30 cellular contexts compared by ENCODE assay signal in genomic region chr6:157481865-157482249, GRCh38.
"Had no signal": no experiment of that assay in that cellular context is flagged by ENCODE, and none has a peak within 500 bp of the region (broad histone marks: within the 10 kb centered on the region; RNA-seq: fewer than 3 reads in every experiment).

No MANE protein-coding gene starts in this region.

- H3K9me3 ChIP-seq: ascending aorta, breast epithelium, colonic mucosa, esophagus squamous epithelium, gastrocnemius medialis had no signal

- H3K27ac ChIP-seq: ascending aorta, breast epithelium, cardiac muscle cell, colonic mucosa, epithelial cell of prostate, esophagus squamous epithelium, foreskin keratinocyte, gastrocnemius medialis, WERI-Rb-1 had no signal

- H3K27me3 ChIP-seq: ascending aorta, breast epithelium, cardiac muscle cell, colonic mucosa, foreskin keratinocyte, gastrocnemius medialis had no signal

- H3K9me3 Mint-ChIP-seq: activated naive CD4-positive, alpha-beta T cell treated with anti-CD3 and anti-CD28 coated beads for 36 hours; activated naive CD4-positive, alpha-beta T cell treated with anti-CD3 and anti-CD28 coated beads, Interleukin-2, amount 50 U/mL, for 24 hours; activated naive CD8-positive, alpha-beta T cell treated with anti-CD3 and anti-CD28 coated beads for 36 hours; activated naive CD8-positive, alpha-beta T cell treated with anti-CD3 and anti-CD28 coated beads, Interleukin-2, amount 50 U/mL, for 24 hours; activated T-cell treated with anti-CD3 and anti-CD28 coated beads, Interleukin-2, amount 50 U/mL, for 4 hours; activated T-helper 2 cell treated with anti-CD3 and anti-CD28 coated beads, Interferon-gamma antibody, Interleukin-2, Interleukin-4, amounts not matched to agents 10 μg/mL and 5 μg/mL and 100 μg/mL, durations not matched to agents 14 hours and 24 hours and 36 hours; T-cell had no signal

- ATAC-seq: activated CD4-positive, CD25-positive, alpha-beta regulatory T cell treated with anti-CD3 and anti-CD28 coated beads, Interleukin-2, amount 50 U/mL, for 24 hours; activated CD8-positive, alpha-beta T cell treated with anti-CD3 and anti-CD28 coated beads for 36 hours; activated naive CD8-positive, alpha-beta T cell treated with anti-CD3 and anti-CD28 coated beads, Interleukin-2, amount 50 U/mL, for 24 hours; activated T-cell treated with anti-CD3 and anti-CD28 coated beads, Interleukin-2, amount 50 U/mL, for 4 hours; foreskin keratinocyte; gastrocnemius medialis; T-cell had no signal

- H3K36me3 ChIP-seq: ascending aorta, breast epithelium, cardiac muscle cell, colonic mucosa, esophagus squamous epithelium, gastrocnemius medialis, WERI-Rb-1 had no signal

- H3K4me3 ChIP-seq: ascending aorta, breast epithelium, cardiac muscle cell, colonic mucosa, esophagus squamous epithelium, gastrocnemius medialis had no signal

- H3K4me1 ChIP-seq: ascending aorta, breast epithelium, colonic mucosa, foreskin keratinocyte, gastrocnemius medialis had no signal

- H3K4me3 Mint-ChIP-seq: activated B cell treated with CpG ODN at 0.5 μM for 24 hours; activated CD8-positive, alpha-beta T cell treated with anti-CD3 and anti-CD28 coated beads for 36 hours; activated naive CD4-positive, alpha-beta T cell treated with anti-CD3 and anti-CD28 coated beads for 36 hours; activated naive CD4-positive, alpha-beta T cell treated with anti-CD3 and anti-CD28 coated beads, Interleukin-2, amount 50 U/mL, for 24 hours; activated naive CD8-positive, alpha-beta T cell treated with anti-CD3 and anti-CD28 coated beads for 36 hours; activated naive CD8-positive, alpha-beta T cell treated with anti-CD3 and anti-CD28 coated beads, Interleukin-2, amount 50 U/mL, for 24 hours; activated T-cell treated with anti-CD3 and anti-CD28 coated beads, Interleukin-2, amount 50 U/mL, for 4 hours; brain; T-cell; T-helper 1 cell treated with Interleukin-12 subunit alpha and Interleukin-12 subunit beta and Interleukin-4 antibody, amounts not matched to agents 30 μg/mL and 1 μg/mL, for 36 hours had no signal

- H3K27ac Mint-ChIP-seq: activated B cell treated with CpG ODN at 0.5 μM for 24 hours; activated CD8-positive, alpha-beta T cell treated with anti-CD3 and anti-CD28 coated beads for 36 hours; activated naive CD4-positive, alpha-beta T cell treated with anti-CD3 and anti-CD28 coated beads for 36 hours; activated naive CD4-positive, alpha-beta T cell treated with anti-CD3 and anti-CD28 coated beads, Interleukin-2, amount 50 U/mL, for 24 hours; activated naive CD8-positive, alpha-beta T cell treated with anti-CD3 and anti-CD28 coated beads for 36 hours; activated naive CD8-positive, alpha-beta T cell treated with anti-CD3 and anti-CD28 coated beads, Interleukin-2, amount 50 U/mL, for 24 hours; activated T-helper 2 cell treated with anti-CD3 and anti-CD28 coated beads, Interferon-gamma antibody, Interleukin-2, Interleukin-4, amounts not matched to agents 10 μg/mL and 5 μg/mL and 100 μg/mL, durations not matched to agents 14 hours and 24 hours and 36 hours; brain; T-cell; T-helper 1 cell treated with Interleukin-12 subunit alpha and Interleukin-12 subunit beta and Interleukin-4 antibody, amounts not matched to agents 30 μg/mL and 1 μg/mL, for 36 hours had no signal

- H3K27me3 Mint-ChIP-seq: activated B cell treated with CpG ODN at 0.5 μM for 24 hours; activated CD8-positive, alpha-beta T cell treated with anti-CD3 and anti-CD28 coated beads for 36 hours; activated naive CD4-positive, alpha-beta T cell treated with anti-CD3 and anti-CD28 coated beads, Interleukin-2, amount 50 U/mL, for 24 hours; activated naive CD8-positive, alpha-beta T cell treated with anti-CD3 and anti-CD28 coated beads for 36 hours; activated naive CD8-positive, alpha-beta T cell treated with anti-CD3 and anti-CD28 coated beads, Interleukin-2, amount 50 U/mL, for 24 hours; T-cell had no signal

- DNase-seq: activated B cell treated with CpG ODN at 0.5 μM for 24 hours; activated CD4-positive, alpha-beta T cell treated with anti-CD3 and anti-CD28 coated beads for 48 hours; activated CD4-positive, alpha-beta T cell treated with anti-CD3 and anti-CD28 coated beads, Interleukin-2, amount 50 U/mL, for 1 hour; activated CD4-positive, alpha-beta T cell treated with anti-CD3 and anti-CD28 coated beads, Interleukin-2, amount 50 U/mL, for 48 hours; activated CD8-positive, alpha-beta T cell treated with anti-CD3 and anti-CD28 coated beads for 36 hours; activated effector memory CD4-positive, alpha-beta T cell treated with anti-CD3 and anti-CD28 coated beads, Interleukin-2, amount 50 U/mL, for 16 hours; activated naive CD4-positive, alpha-beta T cell treated with anti-CD3 and anti-CD28 coated beads for 36 hours; activated naive CD8-positive, alpha-beta T cell treated with anti-CD3 and anti-CD28 coated beads for 36 hours; activated naive CD8-positive, alpha-beta T cell treated with anti-CD3 and anti-CD28 coated beads, Interleukin-2, amount 50 U/mL, for 24 hours; activated T-cell treated with anti-CD3 and anti-CD28 coated beads, Interleukin-2, amount 50 U/mL, for 4 hours; central memory CD4-positive, alpha-beta T cell; cerebellar nuclear complex; colonic mucosa; effector CD8-positive, alpha-beta T cell; esophagus squamous epithelium; foreskin keratinocyte; gastrocnemius medialis; SW 1271; T-cell; T1000; WERI-Rb-1 had no signal

- H3K36me3 Mint-ChIP-seq: activated naive CD4-positive, alpha-beta T cell treated with anti-CD3 and anti-CD28 coated beads, Interleukin-2, amount 50 U/mL, for 24 hours; activated naive CD8-positive, alpha-beta T cell treated with anti-CD3 and anti-CD28 coated beads for 36 hours; brain; T-cell had no signal
